9 cellular contexts compared by ENCODE assay signal in the genomic region with DNA sequence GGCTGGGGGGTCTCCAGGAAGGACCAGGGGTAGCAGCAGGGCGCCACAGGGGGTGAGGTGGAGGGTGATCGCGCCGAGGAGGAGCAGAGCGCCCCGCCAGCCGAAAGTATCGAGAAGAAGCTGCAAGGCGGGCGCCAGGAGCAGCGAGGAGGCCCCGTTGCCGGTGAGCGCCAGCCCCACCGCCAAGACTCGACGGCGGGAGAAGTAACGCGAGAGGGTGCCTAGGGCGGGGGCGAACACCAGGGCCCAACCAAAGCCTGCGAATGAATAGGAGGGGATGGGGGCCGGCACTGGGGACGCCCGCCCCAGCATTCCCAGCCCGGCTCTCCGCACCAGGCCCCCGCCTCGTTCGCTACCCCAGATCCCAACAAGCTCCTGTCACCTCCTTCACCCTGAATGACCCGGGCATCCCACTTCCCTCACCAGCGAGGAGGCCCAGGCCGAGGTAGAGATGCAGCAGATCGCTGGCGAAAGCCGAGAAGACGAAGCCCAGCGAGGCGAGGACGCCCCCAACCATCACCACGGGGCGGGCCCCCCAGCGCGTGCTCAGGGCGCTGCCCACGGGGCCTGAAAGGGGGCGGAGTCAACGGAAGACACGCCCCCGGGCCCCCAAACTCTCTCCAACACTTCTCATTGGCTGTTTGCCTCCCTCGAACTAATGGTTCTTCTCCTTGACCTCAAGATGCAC. TPM values are rescaled to one million over a fixed set of nuclear protein-coding genes. Genes with fewer than 3 reads are reported as not detected.
DNase-seq lines count a peak whose midpoint lies in the region; ATAC-seq, FAIRE-seq and TF ChIP-seq lines count a peak whose summit lies in the region.
"Had no signal": no experiment of that assay in that cellular context is flagged by ENCODE, and none has a peak within 500 bp of the region (broad histone marks: within the 10 kb centered on the region; RNA-seq: fewer than 3 reads in every experiment).

No MANE protein-coding gene starts in this region.

- no peaks in the 10 kb centered on the region for H3K9me3 Mint-ChIP-seq in CD8-positive, alpha-beta memory T cell
- H3K9me3 Mint-ChIP-seq in activated CD8-positive, alpha-beta T cell treated with anti-CD3 and anti-CD28 coated beads for 36 hours = no peaks in the 10 kb centered on the region

- CTCF ChIA-PET in CD8-positive, alpha-beta memory T cell (lab: Charles Lee) = interaction anchor here (1.3 to 10.0 kb wide), 7 partner anchors 9 to 254 kb away, joined by 3 to 169 read pairs (median 4); no protein-coding TSS in a partner anchor
- CTCF ChIA-PET in activated CD8-positive, alpha-beta T cell treated with anti-CD3 and anti-CD28 coated beads for 36 hours (lab: Charles Lee) = interaction anchor here (0.9 to 2.9 kb wide), 6 partner anchors 9 to 135 kb away, joined by 3 to 9 read pairs (median 4); no protein-coding TSS in a partner anchor

- H3K9me3 ChIP-seq in CD8-positive, alpha-beta memory T cell (ENCODE audit: low read length) = no peaks in the 10 kb centered on the region
- H3K9me3 ChIP-seq in esophagus muscularis mucosa (no peaks in the 10 kb centered on the region), prostate gland (no peaks in the 10 kb centered on the region)

- intact Hi-C loops in activated CD8-positive, alpha-beta T cell treated with anti-CD3 and anti-CD28 coated beads for 36 hours (cut with micrococcal nuclease) = no loop called here
- intact Hi-C loops in esophagus muscularis mucosa (cut with DNase I) (no loop called here), prostate gland (cut with DNase I) (loop anchor here (10.0 kb wide), 1 partner anchor 242 kb away; a partner anchor contains a TSS)

- POLR2A ChIA-PET in CD8-positive, alpha-beta memory T cell (lab: Charles Lee) = interaction anchor here (0.7 to 1.2 kb wide), 3 partner anchors 19 to 196 kb away, joined by 4 to 7 read pairs (median 4); no protein-coding TSS in a partner anchor
- POLR2A ChIA-PET in activated CD8-positive, alpha-beta T cell treated with anti-CD3 and anti-CD28 coated beads for 36 hours (lab: Charles Lee) = interaction anchor here (0.8 to 1.3 kb wide), 5 partner anchors 9 to 89 kb away, joined by 3 to 5 read pairs (median 3); no protein-coding TSS in a partner anchor

- H3K27ac Mint-ChIP-seq in CD8-positive, alpha-beta memory T cell = peak overlapping the region; percentile 93 to 99 (median 94)
- H3K27ac Mint-ChIP-seq in activated CD8-positive, alpha-beta T cell treated with anti-CD3 and anti-CD28 coated beads for 36 hours = peak overlapping the region; percentile 85

- TF ChIP-seq CTCF in activated CD8-positive, alpha-beta T cell treated with anti-CD3 and anti-CD28 coated beads for 36 hours (IDR thresholded peaks at IDR 0.05) = no peak
- no peak for TF ChIP-seq CTCF in esophagus muscularis mucosa (IDR thresholded peaks at IDR 0.05)
- no peak for TF ChIP-seq CTCF in prostate gland (IDR thresholded peaks at IDR 0.05)

- peak; percentile 32 to 71 (median 48) for DNase-seq in CD8-positive, alpha-beta memory T cell
- peak; percentile 78 for DNase-seq in activated CD8-positive, alpha-beta T cell treated with anti-CD3 and anti-CD28 coated beads for 36 hours
- DNase-seq in esophagus muscularis mucosa (ENCODE audit: extremely low spot score) (no peak), prostate gland (ENCODE audit: low spot score) (no peak), NCI-H1105 (lab: John Stamatoyannopoulos, UW) (no peak), OCI-M1 (lab: John Stamatoyannopoulos, UW) (no peak), HTR-8/SVneo (ENCODE audit: insufficient read length, low spot score) (no peak)

- H3K4me3 Mint-ChIP-seq in CD8-positive, alpha-beta memory T cell = peak overlapping the region; percentile 81 to 90 (median 84)
- H3K4me3 Mint-ChIP-seq in activated CD8-positive, alpha-beta T cell treated with anti-CD3 and anti-CD28 coated beads for 36 hours = peak overlapping the region; percentile 77

- no peak overlapping the region for H3K27ac ChIP-seq in CD8-positive, alpha-beta memory T cell (ENCODE audit: low read depth, low read length)
- H3K27ac ChIP-seq in esophagus muscularis mucosa (replicated peaks in 1 of 4) (peak overlapping the region in 3 of 4 donors; percentile 18 to 23 (median 19)), prostate gland (no peak overlapping the region)
- H3K27ac ChIP-seq: VCaP had no signal

- H3K4me1 ChIP-seq in CD8-positive, alpha-beta memory T cell (ENCODE audit: insufficient read depth, low read length) = peaks cover 32% of the 10 kb centered on the region
- H3K4me1 ChIP-seq in esophagus muscularis mucosa (peaks cover 36 to 43% (median 42%) of the 10 kb centered on the region in 4 donors), prostate gland (replicated peaks) (peaks cover 25% of the 10 kb centered on the region)

- peak; percentile 48 for ATAC-seq in activated CD8-positive, alpha-beta T cell treated with anti-CD3 and anti-CD28 coated beads for 36 hours
- ATAC-seq in GM21723 (IDR thresholded peaks at IDR 0.05; ENCODE audit: unreplicated experiment) = no peak

- no peaks in the 10 kb centered on the region for H3K36me3 Mint-ChIP-seq in CD8-positive, alpha-beta memory T cell
- H3K36me3 Mint-ChIP-seq in activated CD8-positive, alpha-beta T cell treated with anti-CD3 and anti-CD28 coated beads for 36 hours (ENCODE audit: low read depth) = peaks cover 1% of the 10 kb centered on the region

- no peak for TF ChIP-seq EP300 in esophagus muscularis mucosa (IDR thresholded peaks at IDR 0.05)

- no peak for FAIRE-seq in HTR-8/SVneo (lab: Jason Lieb, UNC)

- WGBS in esophagus muscularis mucosa = 31% methylated on average over 15 of the region's 52 CpGs
- WGBS in prostate gland = 12% methylated on average over 52 of the region's 52 CpGs

- H3K27me3 Mint-ChIP-seq in CD8-positive, alpha-beta memory T cell = no peaks in the 10 kb centered on the region
- H3K27me3 Mint-ChIP-seq in activated CD8-positive, alpha-beta T cell treated with anti-CD3 and anti-CD28 coated beads for 36 hours = peaks cover 2% of the 10 kb centered on the region

- TF ChIP-seq POLR2A in esophagus muscularis mucosa (IDR thresholded peaks at IDR 0.05; ENCODE audit: low read depth) = no peak
- TF ChIP-seq POLR2A in prostate gland (IDR thresholded peaks at IDR 0.05) = no peak

- no peaks in the 10 kb centered on the region for H3K36me3 ChIP-seq in CD8-positive, alpha-beta memory T cell (ENCODE audit: insufficient read depth, low read length)
- H3K36me3 ChIP-seq in esophagus muscularis mucosa (peaks cover 0 to 3% (median 0%) of the 10 kb centered on the region in 4 donors), prostate gland (no peaks in the 10 kb centered on the region)

- H3K4me1 Mint-ChIP-seq in CD8-positive, alpha-beta memory T cell = peaks cover 39 to 64% (median 45%) of the 10 kb centered on the region in 3 donors
- peaks cover 46% of the 10 kb centered on the region for H3K4me1 Mint-ChIP-seq in activated CD8-positive, alpha-beta T cell treated with anti-CD3 and anti-CD28 coated beads for 36 hours (ENCODE audit: low read depth)

- H3K27me3 ChIP-seq in CD8-positive, alpha-beta memory T cell (ENCODE audit: insufficient read depth, low read length, poor library complexity, severe bottlenecking) = no peaks in the 10 kb centered on the region
- H3K27me3 ChIP-seq in esophagus muscularis mucosa = peaks cover 0 to 41% (median 27%) of the 10 kb centered on the region in 4 donors
- no peaks in the 10 kb centered on the region for H3K27me3 ChIP-seq in prostate gland (replicated peaks; ENCODE audit: insufficient read depth)

- peak overlapping the region; percentile 60 for H3K4me3 ChIP-seq in CD8-positive, alpha-beta memory T cell (ENCODE audit: low read length)
- peak overlapping the region; percentile 49 to 63 (median 54) for H3K4me3 ChIP-seq in esophagus muscularis mucosa
- peak overlapping the region; percentile 21 to 32 for H3K4me3 ChIP-seq in prostate gland

RNA-seq across cellular contexts. Expression of a gene that starts 1.2 kb away (rescaled TPM):
- 1 to 10 TPM; 1.3 to 1.8 TPM for total RNA-seq in CD8-positive, alpha-beta memory T cell
- 1.6 TPM for polyA plus RNA-seq in CD8-positive, alpha-beta memory T cell
- total RNA-seq in activated CD8-positive, alpha-beta T cell treated with anti-CD3 and anti-CD28 coated beads for 36 hours = 1 to 10 TPM; 3.1 to 3.4 TPM
- total RNA-seq in esophagus muscularis mucosa = under 1 TPM in 3 of 4 donors, not detected in 1; 0.17 to 0.99 (median 0.26) TPM
- 1 to 10 TPM; 1.8 to 2.3 TPM for total RNA-seq in prostate gland

RNA-seq across cellular contexts. Expression of a gene that starts 6.8 kb away (rescaled TPM):
- 1 to 10 TPM; 7.7 to 8.1 TPM for total RNA-seq in CD8-positive, alpha-beta memory T cell
- 1.4 TPM for polyA plus RNA-seq in CD8-positive, alpha-beta memory T cell
- total RNA-seq in activated CD8-positive, alpha-beta T cell treated with anti-CD3 and anti-CD28 coated beads for 36 hours = 1 to 10 TPM; 4.8 to 5.9 TPM
- 1 to 10 TPM in 1 of 4 donors, under 1 TPM in 3; 0.19 to 1.2 (median 0.65) TPM for total RNA-seq in esophagus muscularis mucosa
- total RNA-seq in prostate gland = 1 to 10 TPM; 1.7 to 1.8 TPM

RNA-seq across cellular contexts. Expression of a gene that starts 19.8 kb away (rescaled TPM):
- total RNA-seq in CD8-positive, alpha-beta memory T cell = under 1 TPM; 0.24 to 0.59 TPM
- 0.09 TPM for polyA plus RNA-seq in CD8-positive, alpha-beta memory T cell
- 1 to 10 TPM; 1.2 to 2.4 TPM for total RNA-seq in activated CD8-positive, alpha-beta T cell treated with anti-CD3 and anti-CD28 coated beads for 36 hours
- 1 to 10 TPM in 3 of 4 donors, under 1 TPM in 1; 0.83 to 5.0 (median 3.2) TPM for total RNA-seq in esophagus muscularis mucosa
- 1 to 10 TPM in 1 of 2 donors, under 1 TPM in 1; 0.96 to 4.0 TPM for total RNA-seq in prostate gland

RNA-seq across cellular contexts. Expression of a gene that starts 30.2 kb away (rescaled TPM):
- 100 to 1,000 TPM; 160 to 169 TPM for total RNA-seq in CD8-positive, alpha-beta memory T cell
- polyA plus RNA-seq in CD8-positive, alpha-beta memory T cell = 795 TPM
- total RNA-seq in activated CD8-positive, alpha-beta T cell treated with anti-CD3 and anti-CD28 coated beads for 36 hours = 100 to 1,000 TPM in 1 of 2 experiments, 10 to 100 TPM in 1; 98.4 to 107 TPM
- total RNA-seq in esophagus muscularis mucosa = 100 to 1,000 TPM in 3 of 4 donors, 10 to 100 TPM in 1; 84.7 to 204 (median 172) TPM
- 100 to 1,000 TPM; 348 to 418 TPM for total RNA-seq in prostate gland

RNA-seq across cellular contexts. Expression of a gene that starts 37.4 kb away (rescaled TPM):
- total RNA-seq in CD8-positive, alpha-beta memory T cell = under 1 TPM; 0.33 to 0.42 TPM
- polyA plus RNA-seq in CD8-positive, alpha-beta memory T cell = not detected
- not detected for total RNA-seq in activated CD8-positive, alpha-beta T cell treated with anti-CD3 and anti-CD28 coated beads for 36 hours
- total RNA-seq in esophagus muscularis mucosa (10 to 100 TPM in 3 of 4 donors, 1 to 10 TPM in 1; 3.0 to 14.0 (median 13.1) TPM), prostate gland (1 to 10 TPM in 1 of 2 donors, under 1 TPM in 1; 0.55 to 5.7 TPM)

Comparison
In these comparisons a context has a peak if more than half of its experiments do, and no peak if none do; other contexts are left out.
1. DNase-seq: peak in CD8-positive, alpha-beta memory T cell (5 of 5) and activated CD8-positive, alpha-beta T cell treated with anti-CD3 and anti-CD28 coated beads for 36 hours (single experiment); none in esophagus muscularis mucosa (single experiment), prostate gland (single experiment), NCI-H1105 (single experiment), OCI-M1 (single experiment) and HTR-8/SVneo (single experiment).
2. H3K27ac ChIP-seq: peak in esophagus muscularis mucosa (3 of 4); none in CD8-positive, alpha-beta memory T cell (single experiment) and prostate gland (0 of 2).
3. Peak in every context shown above with its lines, with median percentiles within 50 percentile points of each other: H3K4me3 ChIP-seq.